Comparison of ENCODE assay signal across 16 cellular contexts in genomic region chr5:88842784-88843183, GRCh38.
"Had no signal": no experiment of that assay in that cellular context is flagged by ENCODE, and none has a peak within 500 bp of the region (broad histone marks: within the 10 kb centered on the region; RNA-seq: fewer than 3 reads in every experiment).

No MANE protein-coding gene starts in this region.

- H3K9me3 ChIP-seq: colonic mucosa, gastroesophageal sphincter, right atrium auricular region, suprapubic skin had no signal

- H2AFZ ChIP-seq: neural progenitor cell, parathyroid adenoma had no signal

- H3K27ac ChIP-seq: colonic mucosa, gastroesophageal sphincter, neural progenitor cell, parathyroid adenoma, right atrium auricular region, suprapubic skin had no signal

- H3K9ac ChIP-seq: neural progenitor cell, parathyroid adenoma had no signal

- H3K27me3 ChIP-seq: colonic mucosa, gastroesophageal sphincter, neural progenitor cell, right atrium auricular region, suprapubic skin had no signal

- DNase-seq: activated CD4-positive, alpha-beta T cell treated with anti-CD3 and anti-CD28 coated beads for 36 hours; activated CD8-positive, alpha-beta T cell treated with anti-CD3 and anti-CD28 coated beads for 36 hours; activated naive CD4-positive, alpha-beta T cell treated with Interleukin-2 at 50 U/mL for 16 hours; activated naive CD8-positive, alpha-beta T cell treated with anti-CD3 and anti-CD28 coated beads, Interleukin-2, amount 50 U/mL, for 24 hours; caudate nucleus; colonic mucosa; effector CD4-positive, alpha-beta T cell; kidney; stimulated activated CD4-positive, alpha-beta T cell treated with anti-CD3 and anti-CD28 coated beads, Interleukin-2, amount 100 ng/mL, for 24 hours; stimulated activated naive CD4-positive, alpha-beta T cell treated with Interleukin-2 at 50 U/mL for 16 hours; T-helper 9 cell had no signal

- H3K4me3 ChIP-seq: colonic mucosa, gastroesophageal sphincter, neural progenitor cell, right atrium auricular region, suprapubic skin had no signal

- H3K4me2 ChIP-seq: neural progenitor cell had no signal

- H3K4me1 ChIP-seq: colonic mucosa, neural progenitor cell, parathyroid adenoma, suprapubic skin had no signal

- ATAC-seq: activated CD4-positive, alpha-beta T cell treated with anti-CD3 and anti-CD28 coated beads for 36 hours; activated CD8-positive, alpha-beta T cell treated with anti-CD3 and anti-CD28 coated beads for 36 hours; activated naive CD8-positive, alpha-beta T cell treated with anti-CD3 and anti-CD28 coated beads, Interleukin-2, amount 50 U/mL, for 24 hours; gastroesophageal sphincter had no signal

- H3K36me3 ChIP-seq: colonic mucosa, gastroesophageal sphincter, neural progenitor cell, right atrium auricular region, suprapubic skin had no signal

- H3K79me2 ChIP-seq: parathyroid adenoma had no signal
